In genomic region chr5:53917095-53917494, GRCh38 we compare ENCODE assay signal across 1 cellular context.
TF ChIP-seq lines count a peak whose summit lies in the region.

No MANE protein-coding gene starts in this region.

TF ChIP-seq in IMR-90, 13 proteins besides CTCF, POLR2A, EP300 and RAD21 (continued from another document):
- TF ChIP-seq USF2 (IDR thresholded peaks at IDR 0.05; ENCODE audit: low read depth, low read length) (no peak), RCOR1 (IDR thresholded peaks at IDR 0.05; ENCODE audit: insufficient replicate concordance, low read length) (no peak), NFE2L2 (IDR thresholded peaks at IDR 0.05; ENCODE audit: low read depth, low read length) (no peak)
